Comparison of ENCODE assay signal across 21 cellular contexts in genomic region chr10:59523843-59524242, GRCh38.
"Had no signal": no experiment of that assay in that cellular context is flagged by ENCODE, and none has a peak within 500 bp of the region (broad histone marks: within the 10 kb centered on the region; RNA-seq: fewer than 3 reads in every experiment).

No MANE protein-coding gene starts in this region.

- DNase-seq: effector memory CD8-positive, alpha-beta T cell; erythroblast; foreskin fibroblast; gastrocnemius medialis; head of caudate nucleus; hippocampal formation; left colon; natural killer cell; sigmoid colon; stimulated activated CD4-positive, alpha-beta T cell treated with anti-CD3 and anti-CD28 coated beads, Interleukin-2, amount 100 ng/mL, for 24 hours; stimulated activated CD4-positive, alpha-beta T cell treated with anti-CD3 and anti-CD28 coated beads, Interleukin-4, amount 100 ng/mL, for 24 hours; stimulated activated naive CD4-positive, alpha-beta T cell treated with Interleukin-2 at 50 U/mL for 16 hours; stomach; testis; tibial artery; upper lobe of left lung had no signal

- H3K9me3 ChIP-seq: gastrocnemius medialis, neutrophil, sigmoid colon, stomach, testis, tibial artery, upper lobe of left lung had no signal

- H3K79me2 ChIP-seq: parathyroid adenoma had no signal

- H3K27me3 ChIP-seq: gastrocnemius medialis, neutrophil, sigmoid colon, stomach, testis, tibial artery, upper lobe of left lung had no signal

- ATAC-seq: effector memory CD8-positive, alpha-beta T cell; gastrocnemius medialis; left colon; natural killer cell; stimulated activated effector memory CD8-positive, alpha-beta T cell treated with anti-CD3 and anti-CD28 coated beads, Interleukin-12 subunit alpha, Interleukin-12 subunit beta, amount 100 ng/mL, for 72 hours had no signal

- H3K4me3 ChIP-seq: coronary artery, gastrocnemius medialis, lung, sigmoid colon, stomach, testis, tibial artery, upper lobe of left lung had no signal

- H3K27ac ChIP-seq: gastrocnemius medialis, neutrophil, parathyroid adenoma, testis, tibial artery, upper lobe of left lung had no signal

- H3K36me3 ChIP-seq: gastrocnemius medialis, neutrophil, sigmoid colon, stomach, tibial artery, upper lobe of left lung had no signal

- H2AFZ ChIP-seq: parathyroid adenoma had no signal

- H3K9ac ChIP-seq: parathyroid adenoma had no signal

- H3K4me1 ChIP-seq: gastrocnemius medialis, parathyroid adenoma, sigmoid colon, stomach, testis, tibial artery had no signal
